Comparison of ENCODE assay signal across 16 cellular contexts in genomic region chr10:125782055-125782454, GRCh38. TPM values are rescaled to one million over a fixed set of nuclear protein-coding genes. Genes with fewer than 3 reads are reported as not detected.
DNase-seq lines count a peak whose midpoint lies in the region; ATAC-seq and TF ChIP-seq lines count a peak whose summit lies in the region.
"Had no signal": no experiment of that assay in that cellular context is flagged by ENCODE, and none has a peak within 500 bp of the region (broad histone marks: within the 10 kb centered on the region; RNA-seq: fewer than 3 reads in every experiment).

No MANE protein-coding gene starts in this region.

- ATAC-seq in HG02870 (IDR thresholded peaks at IDR 0.05; ENCODE audit: unreplicated experiment): no peak
- ATAC-seq: CD8-positive, alpha-beta T cell had no signal

- H2AFZ ChIP-seq in neural progenitor cell (replicated peaks): no peak overlapping the region

- H2AK5ac ChIP-seq in mesendoderm (ENCODE audit: low read length): no peak overlapping the region

- H4K8ac ChIP-seq in mesendoderm (ENCODE audit: low read depth, low read length): no peak overlapping the region

- no peaks in the 10 kb centered on the region for H3F3A ChIP-seq in neural progenitor cell (ENCODE audit: low read depth)

- no peaks in the 10 kb centered on the region for H3K79me2 ChIP-seq in mesendoderm (ENCODE audit: control insufficient read depth, insufficient read depth, low read length)
- no peaks in the 10 kb centered on the region for H3K79me2 ChIP-seq in neural progenitor cell (ENCODE audit: low read depth)

- peaks cover 6% of the 10 kb centered on the region for H3K9me3 Mint-ChIP-seq in neural progenitor cell
- H3K9me3 Mint-ChIP-seq: CD8-positive, alpha-beta T cell had no signal

- no peak overlapping the region for H2BK5ac ChIP-seq in mesendoderm (ENCODE audit: low read length)

- H3K9me3 ChIP-seq in WERI-Rb-1 (ENCODE audit: severe bottlenecking) (peaks cover 14% of the 10 kb centered on the region), neural progenitor cell (ENCODE audit: low read depth) (no peaks in the 10 kb centered on the region), tibial nerve (peaks cover 0 to 7% (median 0%) of the 10 kb centered on the region in 4 donors)

- TF ChIP-seq CTCF in WERI-Rb-1 (IDR thresholded peaks at IDR 0.05; ENCODE audit: low read depth, low read length): no peak
- no peak for TF ChIP-seq CTCF in neural progenitor cell (IDR thresholded peaks at IDR 0.05)
- TF ChIP-seq CTCF in tibial nerve (IDR thresholded peaks at IDR 0.05): no peak

- H4K5ac ChIP-seq in mesendoderm (ENCODE audit: low read length): no peak overlapping the region

- no peak overlapping the region for H3K4me3 Mint-ChIP-seq in neural progenitor cell
- H3K4me3 Mint-ChIP-seq: B cell; CD8-positive, alpha-beta T cell; H9 had no signal

- H3K4me2 ChIP-seq in mesendoderm (ENCODE audit: low read length) (no peak overlapping the region), neural progenitor cell (no peak overlapping the region)
- H3K4me2 ChIP-seq: BLaER1 treated with 17β-estradiol and CSF1 and Interleukin-3, amounts not matched to agents 10 nM and 100 nM had no signal

- peaks cover 18% of the 10 kb centered on the region for H3K4me1 Mint-ChIP-seq in neural progenitor cell
- H3K4me1 Mint-ChIP-seq: B cell, H9 had no signal

- peaks cover 4% of the 10 kb centered on the region for H3K27me3 Mint-ChIP-seq in neural progenitor cell (ENCODE audit: insufficient read depth, low read depth)

- peak overlapping the region; percentile 93 for H3K27ac Mint-ChIP-seq in neural progenitor cell
- H3K27ac Mint-ChIP-seq: B cell; CD8-positive, alpha-beta T cell had no signal

- H3K27ac ChIP-seq in WERI-Rb-1 (peak overlapping the region; percentile 53), mesendoderm (ENCODE audit: low read depth, low read length) (no peak overlapping the region), neural progenitor cell (no peak overlapping the region), tibial nerve (no peak overlapping the region), caudate nucleus (ENCODE audit: low read depth, low read length) (no peak overlapping the region)
- H3K27ac ChIP-seq: BLaER1 treated with 17β-estradiol and CSF1 and Interleukin-3, amounts not matched to agents 10 nM and 100 nM had no signal

- H3K23ac ChIP-seq in mesendoderm (ENCODE audit: low read length): no peak overlapping the region

- H4K20me1 ChIP-seq in neural progenitor cell (ENCODE audit: low read depth): no peaks in the 10 kb centered on the region

- H3K27me3 ChIP-seq in WERI-Rb-1 (ENCODE audit: insufficient read depth, low read depth, severe bottlenecking): no peaks in the 10 kb centered on the region
- no peaks in the 10 kb centered on the region for H3K27me3 ChIP-seq in mesendoderm (ENCODE audit: insufficient read depth, low read length, poor library complexity)
- no peaks in the 10 kb centered on the region for H3K27me3 ChIP-seq in neural progenitor cell
- no peaks in the 10 kb centered on the region for H3K27me3 ChIP-seq in tibial nerve
- H3K27me3 ChIP-seq: BLaER1 treated with 17β-estradiol and CSF1 and Interleukin-3, amounts not matched to agents 10 nM and 100 nM had no signal

- DNase-seq in WERI-Rb-1 (no peak), ecto neural progenitor cell (ENCODE audit: low spot score) (peak; percentile 44), mesendoderm (peak; percentile 8), neural progenitor cell (ENCODE audit: low spot score) (no peak), COR-L47 (lab: John Stamatoyannopoulos, UW) (no peak), tibial nerve (ENCODE audit: low spot score in 2 of 2) (no peak), caudate nucleus (lab: John Stamatoyannopoulos, UW) (no peak)
- DNase-seq: CD8-positive, alpha-beta T cell; DMS 273 treated with DMSO at 0.1 percent for 48 hours; H9 had no signal

- H3K4me1 ChIP-seq in mesendoderm (ENCODE audit: control insufficient read depth, low read depth, low read length) (no peaks in the 10 kb centered on the region), neural progenitor cell (no peaks in the 10 kb centered on the region), tibial nerve (no peaks in the 10 kb centered on the region)

- H3K9ac ChIP-seq in mesendoderm (ENCODE audit: low read length) (no peak overlapping the region), neural progenitor cell (no peak overlapping the region)
- H3K9ac ChIP-seq: BLaER1 treated with 17β-estradiol and CSF1 and Interleukin-3, amounts not matched to agents 10 nM and 100 nM had no signal

- H3K4me3 ChIP-seq in WERI-Rb-1 (ENCODE audit: low read depth, low read length) (no peak overlapping the region), mesendoderm (ENCODE audit: low read length) (no peak overlapping the region), neural progenitor cell (no peak overlapping the region), tibial nerve (no peak overlapping the region)
- H3K4me3 ChIP-seq: BLaER1 treated with 17β-estradiol and CSF1 and Interleukin-3, amounts not matched to agents 10 nM and 100 nM had no signal

- H3K18ac ChIP-seq in mesendoderm (ENCODE audit: low read length): no peak overlapping the region

- H3K79me1 ChIP-seq in mesendoderm (ENCODE audit: low read length): no peaks in the 10 kb centered on the region

- no peaks in the 10 kb centered on the region for H3K36me3 Mint-ChIP-seq in neural progenitor cell

- no peak overlapping the region for H2BK120ac ChIP-seq in mesendoderm (ENCODE audit: low read depth, low read length)

- no peak for TF ChIP-seq POLR2A in tibial nerve (IDR thresholded peaks at IDR 0.05)

- H3K4ac ChIP-seq in mesendoderm (ENCODE audit: low read depth, low read length): no peak overlapping the region

- no peak overlapping the region for H3K56ac ChIP-seq in mesendoderm (ENCODE audit: low read length)

- TF ChIP-seq EP300 in tibial nerve (IDR thresholded peaks at IDR 0.05): no peak

- H2BK15ac ChIP-seq in mesendoderm (replicated peaks; ENCODE audit: low read depth): no peak overlapping the region

- H3K36me3 ChIP-seq in WERI-Rb-1 (no peaks in the 10 kb centered on the region), mesendoderm (ENCODE audit: control insufficient read depth, insufficient read depth, low read length) (no peaks in the 10 kb centered on the region), neural progenitor cell (no peaks in the 10 kb centered on the region), tibial nerve (peaks cover 0 to 30% (median 0%) of the 10 kb centered on the region in 3 donors)

- WGBS in mesendoderm (ENCODE audit: extremely low coverage, insufficient coverage, low lambda C conversion rate): no CpG with 5 or more reads among the region's 11 CpGs
- 61 to 72% methylated on average over 11 of the region's 11 CpGs for WGBS in tibial nerve, 2 donors

RNA-seq across cellular contexts. Expression of gene MMP21, which starts 6.4 kb away (rescaled TPM):
- not detected for polyA plus RNA-seq in mesendoderm (2013, experiment 1 of 2)
- not detected for polyA plus RNA-seq in mesendoderm (2013, experiment 2 of 2)
- total RNA-seq in neural progenitor cell (ENCODE audit: low replicate concordance) (not detected in 2 replicates), tibial nerve (under 1 TPM in 3 of 4 donors, not detected in 1; 0.22 to 0.59 (median 0.30) TPM)
- total RNA-seq: A172, H1, H9, HT-29 had no signal
- polyA plus RNA-seq: H1 had no signal

RNA-seq across cellular contexts. Expression of gene UROS, which starts 41.0 kb away (rescaled TPM):
- polyA plus RNA-seq in mesendoderm (2013, experiment 1 of 2): 31.6 TPM
- 32.5 TPM for polyA plus RNA-seq in mesendoderm (2013, experiment 2 of 2)
- total RNA-seq in neural progenitor cell (ENCODE audit: low replicate concordance) (76.3 and 82.2 TPM in 2 replicates), tibial nerve (10 to 100 TPM; 28.8 to 55.7 (median 44.6) TPM)

RNA-seq across cellular contexts. Expression of gene BCCIP, which starts 41.3 kb away (rescaled TPM):
- polyA plus RNA-seq in mesendoderm (2013, experiment 1 of 2): 146 TPM
- 144 TPM for polyA plus RNA-seq in mesendoderm (2013, experiment 2 of 2)
- 76.5 and 122 TPM in 2 replicates for total RNA-seq in neural progenitor cell (ENCODE audit: low replicate concordance)
- 10 to 100 TPM; 22.0 to 40.0 (median 33.6) TPM for total RNA-seq in tibial nerve

Comparison
In these comparisons a context has a peak if more than half of its experiments do, and no peak if none do; other contexts are left out.
1. DNase-seq: peak in ecto neural progenitor cell (single experiment) and mesendoderm (single experiment); none in WERI-Rb-1 (single experiment), neural progenitor cell (single experiment), COR-L47 (single experiment), tibial nerve (0 of 2) and caudate nucleus (0 of 61).